In the genomic region with DNA sequence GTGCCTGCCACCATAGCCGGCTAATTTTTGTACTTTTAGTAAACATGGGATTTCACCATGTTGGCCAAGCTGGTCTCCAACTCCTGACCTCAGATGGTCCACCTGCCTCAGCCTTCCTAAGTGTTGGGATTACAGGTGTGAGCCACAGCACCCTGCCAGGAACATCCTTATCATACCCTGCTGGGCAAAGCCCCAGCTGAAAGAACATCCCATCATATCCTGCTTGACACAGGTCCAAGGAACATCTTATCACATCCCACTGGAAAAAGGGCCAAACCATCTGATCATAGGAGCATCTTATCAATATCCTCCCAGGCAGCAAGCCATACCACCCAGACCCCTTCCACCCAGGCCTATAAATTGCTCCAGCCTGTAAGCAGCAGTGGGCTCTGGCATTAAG, we compare ENCODE assay signal across 26 cellular contexts.
"Had no signal": no experiment of that assay in that cellular context is flagged by ENCODE, and none has a peak within 500 bp of the region (broad histone marks: within the 10 kb centered on the region; RNA-seq: fewer than 3 reads in every experiment).

No MANE protein-coding gene starts in this region.

- H3K4me3 ChIP-seq: stomach, suprapubic skin, testis, thoracic aorta, thyroid gland, tibial artery, tibial nerve, transverse colon, upper lobe of left lung, upper lobe of right lung, uterus, vagina had no signal

- H3K27ac ChIP-seq: stomach, suprapubic skin, testis, thoracic aorta, thyroid gland, tibial artery, tibial nerve, transverse colon, upper lobe of left lung, upper lobe of right lung, uterus, vagina had no signal

- DNase-seq: stimulated activated CD4-positive, alpha-beta T cell treated with anti-CD3 and anti-CD28 coated beads, Interleukin-2, amount 100 ng/mL, for 48 hours; stimulated activated CD4-positive, alpha-beta T cell treated with anti-CD3 and anti-CD28 coated beads, Interleukin-4, amount 100 ng/mL, for 1 hour; stimulated activated CD4-positive, alpha-beta T cell treated with anti-CD3 and anti-CD28 coated beads, Interleukin-4, amount 100 ng/mL, for 24 hours; stimulated activated CD4-positive, alpha-beta T cell treated with anti-CD3 and anti-CD28 coated beads, Interleukin-4, amount 100 ng/mL, for 4 hours; stimulated activated CD8-positive, alpha-beta memory T cell treated with anti-CD3 and anti-CD28 coated beads, Interleukin-4, amount 100 ng/mL, for 48 hours; stimulated activated naive B cell treated with anti-CD40 and anti-IgM and Interleukin-4, amounts not matched to agents 10 μg/mL and 1 μg/mL and 100 μg/mL, for 72 hours; stimulated activated naive CD4-positive, alpha-beta T cell; stimulated activated naive CD4-positive, alpha-beta T cell treated with Interleukin-2 at 50 U/mL for 16 hours; stimulated activated naive CD8-positive, alpha-beta T cell treated with anti-CD3 and anti-CD28 coated beads, Interleukin-15, amount 100 ng/mL, for 72 hours; stimulated activated naive CD8-positive, alpha-beta T cell treated with anti-CD3 and anti-CD28 coated beads, Interleukin-15, Interleukin-2, amounts not matched to agents 100 U/mL and 50 U/mL, for 24 hours; stomach; substantia nigra; testis; thyroid gland; tibial artery; transverse colon; trophoblast cell; upper lobe of left lung; upper lobe of right lung; uterus had no signal

- H3K36me3 ChIP-seq: stomach, suprapubic skin, thoracic aorta, thyroid gland, tibial artery, tibial nerve, transverse colon, upper lobe of left lung, upper lobe of right lung, uterus, vagina had no signal

- H3K4me1 ChIP-seq: stomach, suprapubic skin, testis, thyroid gland, tibial artery, tibial nerve, transverse colon, upper lobe of left lung, upper lobe of right lung, uterus, vagina had no signal

- H3K9me3 ChIP-seq: stomach, suprapubic skin, testis, thoracic aorta, tibial artery, tibial nerve, transverse colon, upper lobe of left lung, upper lobe of right lung, uterus, vagina had no signal

- ATAC-seq: stimulated activated effector memory CD8-positive, alpha-beta T cell treated with anti-CD3 and anti-CD28 coated beads, Interleukin-12 subunit alpha, Interleukin-12 subunit beta, amount 100 ng/mL, for 72 hours; stimulated activated memory B cell treated with anti-CD40 and anti-IgM and Interleukin-4, amounts not matched to agents 10 μg/mL and 1 μg/mL and 100 μg/mL, for 72 hours; stimulated activated naive B cell treated with anti-CD40 and anti-IgM and Interleukin-4, amounts not matched to agents 10 μg/mL and 1 μg/mL and 100 μg/mL, for 72 hours; stimulated activated naive CD8-positive, alpha-beta T cell treated with anti-CD3 and anti-CD28 coated beads, Interleukin-15, amount 100 ng/mL, for 72 hours; stimulated activated naive CD8-positive, alpha-beta T cell treated with anti-CD3 and anti-CD28 coated beads, Interleukin-15, Interleukin-2, amounts not matched to agents 100 U/mL and 50 U/mL, for 24 hours; upper lobe of right lung had no signal

- H3K27me3 ChIP-seq: stomach, suprapubic skin, testis, thyroid gland, tibial artery, tibial nerve, transverse colon, upper lobe of left lung, upper lobe of right lung, uterus, vagina had no signal
